1 cellular context compared by ENCODE assay signal in the genomic region with DNA sequence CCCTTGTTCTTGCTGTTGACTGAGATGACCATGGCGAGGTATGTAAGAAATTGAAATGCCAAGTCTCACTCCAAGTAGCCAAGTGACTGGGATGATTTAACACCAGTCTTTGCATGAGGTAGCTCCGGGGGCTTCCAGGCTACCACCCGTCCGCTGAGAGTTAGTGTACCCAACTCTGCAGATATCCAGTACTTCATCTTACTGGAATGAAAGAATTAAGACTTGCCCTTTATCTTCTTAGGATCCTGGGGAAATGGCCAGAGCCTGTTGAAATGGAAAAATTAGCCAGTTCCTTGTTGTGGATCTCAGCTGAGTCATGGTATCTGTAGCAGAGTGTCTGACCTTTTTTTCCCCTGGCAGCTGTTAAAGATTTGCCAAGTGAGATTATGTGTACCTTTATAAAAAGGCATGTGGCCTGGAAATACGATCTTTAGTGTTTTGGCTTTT.
TF ChIP-seq lines count a peak whose summit lies in the region.

No MANE protein-coding gene starts in this region.

TF ChIP-seq in liver, 16 proteins besides CTCF, POLR2A, EP300 and RAD21 (continued from another document):
- TF ChIP-seq REST (IDR thresholded peaks at IDR 0.05) = no peak
- no peak for TF ChIP-seq TAF1 (conservative IDR thresholded peaks at IDR 0.05)
